Comparison of ENCODE assay signal across 25 cellular contexts in the genomic region with DNA sequence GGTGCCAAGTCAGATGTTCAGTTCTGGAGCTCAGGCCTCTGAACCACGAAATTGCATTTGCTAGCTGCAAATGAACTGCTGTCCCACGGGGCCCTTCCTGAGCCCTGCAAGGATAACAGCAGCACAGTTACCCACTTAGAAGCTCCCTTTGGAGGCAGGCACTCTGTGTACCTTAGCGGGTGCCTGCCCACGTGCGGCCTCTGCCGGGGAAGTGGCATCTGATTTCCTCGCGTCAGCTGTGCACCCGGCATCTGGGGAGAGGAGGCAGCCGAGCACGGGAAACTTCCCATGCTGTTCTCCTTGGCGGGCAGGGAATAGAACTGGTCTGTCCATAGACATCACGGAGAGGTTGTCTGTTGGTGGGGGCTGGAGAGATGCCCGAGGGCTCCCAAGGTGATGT.
DNase-seq lines count a peak whose midpoint lies in the region; ATAC-seq and TF ChIP-seq lines count a peak whose summit lies in the region.
"Had no signal": no experiment of that assay in that cellular context is flagged by ENCODE, and none has a peak within 500 bp of the region (broad histone marks: within the 10 kb centered on the region; RNA-seq: fewer than 3 reads in every experiment).

No MANE protein-coding gene starts in this region.

- peak overlapping the region; percentile 78 for H3K4me2 ChIP-seq in BLaER1
- H3K4me2 ChIP-seq in DOHH2 (ENCODE audit: low read length): peak overlapping the region; percentile 97
- H3K4me2 ChIP-seq in OCI-LY1 (ENCODE audit: low read length): peak overlapping the region; percentile 88
- no peak overlapping the region for H3K4me2 ChIP-seq in smooth muscle cell
- H3K4me2 ChIP-seq: GM23338, SK-N-SH had no signal

- H3K9me2 ChIP-seq in DOHH2 (replicated peaks; ENCODE audit: control insufficient read depth, low read length): no peaks in the 10 kb centered on the region
- H3K9me2 ChIP-seq in OCI-LY1 (ENCODE audit: low read depth, low read length): no peaks in the 10 kb centered on the region
- H3K9me2 ChIP-seq: SK-N-SH had no signal

- no peak overlapping the region for H3K4me3 ChIP-seq in BLaER1
- H3K4me3 ChIP-seq in DOHH2 (ENCODE audit: low read length): peak overlapping the region; percentile 77
- peak overlapping the region; percentile 59 for H3K4me3 ChIP-seq in OCI-LY1 (ENCODE audit: low read depth, low read length, poor library complexity, severe bottlenecking)
- H3K4me3 ChIP-seq in smooth muscle cell: no peak overlapping the region
- H3K4me3 ChIP-seq: GM23338, heart right ventricle, vagina had no signal

- H3K36me3 ChIP-seq in BLaER1 (no peaks in the 10 kb centered on the region), DOHH2 (ENCODE audit: control insufficient read depth, low read length) (peaks cover 19% of the 10 kb centered on the region), OCI-LY1 (ENCODE audit: insufficient read depth, low read length) (no peaks in the 10 kb centered on the region), smooth muscle cell (ENCODE audit: low read depth) (no peaks in the 10 kb centered on the region)
- H3K36me3 ChIP-seq: heart right ventricle, vagina had no signal

- H2AFZ ChIP-seq in OCI-LY1 (ENCODE audit: low read length) (no peak overlapping the region), smooth muscle cell (ENCODE audit: low read depth) (no peak overlapping the region)
- H2AFZ ChIP-seq: GM23338 had no signal

- no peak for ATAC-seq in omental fat pad (ENCODE audit: low FRiP score)
- ATAC-seq: activated T-cell treated with anti-CD3 and anti-CD28 coated beads, Interleukin-2, amount 50 U/mL, for 72 hours; GM23338; heart right ventricle; left colon; naive thymus-derived CD4-positive, alpha-beta T cell had no signal

- H3K27me3 ChIP-seq in BLaER1 (no peaks in the 10 kb centered on the region), DOHH2 (ENCODE audit: control insufficient read depth, low read length) (no peaks in the 10 kb centered on the region), OCI-LY1 (ENCODE audit: insufficient read depth, low read length) (no peaks in the 10 kb centered on the region), smooth muscle cell (ENCODE audit: low read depth) (no peaks in the 10 kb centered on the region)
- H3K27me3 ChIP-seq: vagina had no signal

- TF ChIP-seq CTCF in DOHH2 (IDR thresholded peaks at IDR 0.05; ENCODE audit: low read depth, low read length, poor library complexity, severe bottlenecking) (peak; percentile 26), OCI-LY1 (IDR thresholded peaks at IDR 0.05; ENCODE audit: low read length) (peak; percentile 51), omental fat pad (IDR thresholded peaks at IDR 0.05) (no peak), smooth muscle cell (IDR thresholded peaks at IDR 0.05; ENCODE audit: borderline replicate concordance, insufficient read depth, poor library complexity, severe bottlenecking) (no peak)

- H3K9ac ChIP-seq in BLaER1 (no peak overlapping the region), OCI-LY1 (ENCODE audit: low read length) (peak overlapping the region; percentile 87), smooth muscle cell (ENCODE audit: low read depth) (no peak overlapping the region)
- H3K9ac ChIP-seq: SK-N-SH had no signal

- H3K27ac ChIP-seq in BLaER1: peak overlapping the region; percentile 48; the same call in 1 of the 2 replicates
- H3K27ac ChIP-seq in DOHH2 (ENCODE audit: low read depth, low read length): peak overlapping the region; percentile 99
- H3K27ac ChIP-seq in OCI-LY1 (ENCODE audit: low read depth, low read length, poor library complexity, severe bottlenecking): peak overlapping the region; percentile 97
- no peak overlapping the region for H3K27ac ChIP-seq in smooth muscle cell (ENCODE audit: low read depth)
- H3K27ac ChIP-seq: heart right ventricle, vagina, VCaP had no signal

- WGBS in smooth muscle cell (ENCODE audit: low lambda C conversion rate): 87% methylated on average over 14 of the region's 14 CpGs

- H4K20me1 ChIP-seq in BLaER1 (no peaks in the 10 kb centered on the region), DOHH2 (ENCODE audit: control insufficient read depth, insufficient read depth, low read depth, low read length) (no peaks in the 10 kb centered on the region), OCI-LY1 (ENCODE audit: insufficient read depth, low read length) (no peaks in the 10 kb centered on the region), smooth muscle cell (ENCODE audit: low read depth) (no peaks in the 10 kb centered on the region)

- H3F3A ChIP-seq in DOHH2 (ENCODE audit: control insufficient read depth, insufficient read depth): peaks cover 55% of the 10 kb centered on the region
- H3F3A ChIP-seq in OCI-LY1 (ENCODE audit: insufficient read depth, low read length): peaks cover 8% of the 10 kb centered on the region
- H3F3A ChIP-seq in smooth muscle cell (ENCODE audit: low read depth): no peaks in the 10 kb centered on the region

- DNase-seq in mucosa of gallbladder (ENCODE audit: low spot score) (peak; percentile 6), omental fat pad (ENCODE audit: low spot score) (no peak), hepatic stellate cell (ENCODE audit: low spot score) (no peak), A172 (ENCODE audit: low spot score) (no peak), smooth muscle cell (lab: John Stamatoyannopoulos, UW; ENCODE audit: unreplicated experiment) (no peak)
- DNase-seq: activated CD4-positive, alpha-beta T cell treated with anti-CD3 and anti-CD28 coated beads, Interleukin-2, amount 10 ng/mL, durations not matched to agents 24 days and 14 days; activated naive CD4-positive, alpha-beta T cell treated with anti-CD3 and anti-CD28 coated beads for 36 hours; activated T-cell treated with anti-CD3 and anti-CD28 coated beads, Interleukin-2, amount 50 U/mL, for 72 hours; effector CD8-positive, alpha-beta T cell; heart right ventricle; left colon; mesendoderm; naive thymus-derived CD4-positive, alpha-beta T cell; NCI-H1048; NCI-H2081 treated with DMSO at 0.1 percent for 48 hours; NCI-H510A; SK-N-SH; stimulated activated CD4-positive, alpha-beta T cell treated with anti-CD3 and anti-CD28 coated beads, Interleukin-2, amount 100 ng/mL, for 48 hours; stimulated activated naive CD4-positive, alpha-beta T cell had no signal

- peaks cover 63% of the 10 kb centered on the region for H3K4me1 ChIP-seq in BLaER1
- peaks cover 81% of the 10 kb centered on the region for H3K4me1 ChIP-seq in DOHH2 (ENCODE audit: control insufficient read depth, low read length)
- H3K4me1 ChIP-seq in OCI-LY1 (ENCODE audit: insufficient read depth, low read length, severe bottlenecking): peaks cover 94% of the 10 kb centered on the region
- no peaks in the 10 kb centered on the region for H3K4me1 ChIP-seq in smooth muscle cell (ENCODE audit: low read depth)
- H3K4me1 ChIP-seq: heart right ventricle, vagina had no signal

- H3K79me2 ChIP-seq in DOHH2 (ENCODE audit: control insufficient read depth, low read length) (peaks cover 25% of the 10 kb centered on the region), OCI-LY1 (ENCODE audit: insufficient read depth, low read length) (no peaks in the 10 kb centered on the region), smooth muscle cell (ENCODE audit: low read depth) (no peaks in the 10 kb centered on the region)

- H3K9me3 ChIP-seq in BLaER1 (no peaks in the 10 kb centered on the region), DOHH2 (ENCODE audit: control insufficient read depth, insufficient read depth, low read length) (no peaks in the 10 kb centered on the region), OCI-LY1 (ENCODE audit: low read length) (no peaks in the 10 kb centered on the region), smooth muscle cell (replicated peaks; ENCODE audit: low read depth) (no peaks in the 10 kb centered on the region)
- H3K9me3 ChIP-seq: heart right ventricle, SK-N-SH, vagina had no signal

Comparison
In these comparisons a context has a peak if more than half of its experiments do, and no peak if none do; other contexts are left out.
1. H3K4me3 ChIP-seq: peak in DOHH2 (single experiment) and OCI-LY1 (single experiment); none in BLaER1 (single experiment) and smooth muscle cell (single experiment).
2. CTCF ChIP-seq: peak in DOHH2 (single experiment) and OCI-LY1 (single experiment); none in omental fat pad (0 of 3) and smooth muscle cell (single experiment).